Comparison of ENCODE assay signal across 18 cellular contexts in genomic region chr10:121065330-121065729, GRCh38.
"Had no signal": no experiment of that assay in that cellular context is flagged by ENCODE, and none has a peak within 500 bp of the region (broad histone marks: within the 10 kb centered on the region; RNA-seq: fewer than 3 reads in every experiment).

No MANE protein-coding gene starts in this region.

- DNase-seq: activated B cell treated with CpG ODN at 0.5 μM for 24 hours; activated CD4-positive, alpha-beta memory T cell treated with anti-CD3 and anti-CD28 coated beads, Interleukin-2, amount 10 ng/mL, durations not matched to agents 7 days and 5 days; activated CD4-positive, alpha-beta T cell treated with anti-CD3 and anti-CD28 coated beads for 4 hours; activated CD8-positive, alpha-beta memory T cell treated with anti-CD3 and anti-CD28 coated beads, Interleukin-2, amount 10 ng/mL, durations not matched to agents 7 days and 5 days; activated naive CD8-positive, alpha-beta T cell treated with anti-CD3 and anti-CD28 coated beads for 36 hours; amygdala; dermis blood vessel endothelial cell; effector memory CD4-positive, alpha-beta T cell; esophagus squamous epithelium; heart right ventricle; left ventricle myocardium superior; occipital lobe; posterior cingulate gyrus; spleen; stimulated activated naive B cell treated with anti-CD40 and anti-IgM and Interleukin-4, amounts not matched to agents 10 μg/mL and 1 μg/mL and 100 μg/mL, for 72 hours; upper lobe of left lung had no signal

- H3K4me3 ChIP-seq: cardiac muscle cell, esophagus squamous epithelium, heart right ventricle, spleen, thoracic aorta, upper lobe of left lung had no signal

- ATAC-seq: activated CD8-positive, alpha-beta memory T cell treated with anti-CD3 and anti-CD28 coated beads, Interleukin-2, amount 10 ng/mL, durations not matched to agents 7 days and 5 days; heart right ventricle; left ventricle myocardium superior; stimulated activated naive B cell treated with anti-CD40 and anti-IgM and Interleukin-4, amounts not matched to agents 10 μg/mL and 1 μg/mL and 100 μg/mL, for 72 hours had no signal
